Comparison of ENCODE assay signal across 8 cellular contexts in the genomic region with DNA sequence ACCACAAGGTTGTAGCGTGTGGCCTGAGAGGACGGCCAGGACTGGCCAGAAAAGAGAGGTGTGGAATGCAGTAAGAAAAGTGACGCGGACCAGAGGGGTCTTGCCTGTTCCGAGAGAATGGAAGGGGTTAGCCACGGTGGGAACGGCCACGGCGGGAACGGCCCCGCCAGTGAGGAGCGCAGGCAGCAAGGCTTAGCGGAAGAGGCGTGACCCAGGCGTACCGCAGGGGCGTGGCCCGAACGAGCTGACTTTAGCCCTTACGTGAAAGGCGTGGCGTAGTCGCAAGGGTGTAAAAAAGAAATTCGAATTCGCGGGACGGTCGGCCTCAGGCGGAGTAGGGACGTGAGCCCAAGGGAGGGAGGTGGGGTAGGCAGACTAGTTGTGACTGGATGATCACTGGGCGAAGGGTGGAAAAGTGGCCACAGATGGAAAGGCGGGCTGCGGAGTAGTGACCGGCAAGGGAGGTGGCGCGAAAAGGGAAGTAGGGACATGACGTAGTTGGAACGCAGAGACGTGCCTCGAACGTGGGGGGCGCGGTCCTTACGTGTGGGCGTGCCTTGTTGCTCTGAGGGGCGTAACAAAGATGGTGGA. TPM values are rescaled to one million over a fixed set of nuclear protein-coding genes. Genes with fewer than 3 reads are reported as not detected.
DNase-seq lines count a peak whose midpoint lies in the region; ATAC-seq and TF ChIP-seq lines count a peak whose summit lies in the region.

No MANE protein-coding gene starts in this region.

- POLR2A ChIA-PET in IMR-90 (lab: Charles Lee; ENCODE audit: unreplicated experiment), result no interaction called here
- POLR2A ChIA-PET in OCI-LY7 (lab: Charles Lee), result interaction anchor here (0.6 kb wide), 1 partner anchor 229 kb away, joined by 3 read pairs; no protein-coding TSS in a partner anchor

- TF ChIP-seq POLR2A in IMR-90 (IDR thresholded peaks at IDR 0.05; ENCODE audit: low read depth, low read length) (peak; percentile 86), esophagus muscularis mucosa (IDR thresholded peaks at IDR 0.05; ENCODE audit: low read depth) (peak; percentile 59)

- intact Hi-C loops in IMR-90 (cut with micrococcal nuclease) (loop anchor here (10.0 kb wide), 3 partner anchors 180 to 330 kb away; a partner anchor contains a TSS), OCI-LY7 (cut with micrococcal nuclease; ENCODE audit: unreplicated experiment) (loop anchor here (10.0 kb wide), 2 partner anchors 180 to 340 kb away; a partner anchor contains a TSS), esophagus muscularis mucosa (cut with DNase I) (loop anchor here (5.0 to 10.0 kb wide), 2 partner anchors 117 to 340 kb away; a partner anchor contains a TSS)

- H3K79me1 ChIP-seq in IMR-90 (ENCODE audit: low read depth in 1 of 2, low read length in 2 of 2), result peaks cover 3 to 42% of the 10 kb centered on the region in 2 experiments

- H4K20me1 ChIP-seq in IMR-90 (ENCODE audit: insufficient read depth, low read length) (peaks cover 12% of the 10 kb centered on the region; the same call in 1 of the 2 replicates), OCI-LY7 (ENCODE audit: insufficient read depth, low read length) (no peaks in the 10 kb centered on the region)

- in situ Hi-C loops in IMR-90 (cut with MboI; ENCODE audit: low sequenced_read_pairs), result no loop called here

- H3K27me3 ChIP-seq in IMR-90 (ENCODE audit: control insufficient read depth, insufficient read depth, low read length) (no peaks in the 10 kb centered on the region), esophagus muscularis mucosa (no peaks in the 10 kb centered on the region), muscle layer of colon (ENCODE audit: control insufficient read depth in 1 of 2, insufficient read depth in 2 of 2, low read length in 2 of 2) (no peaks in the 10 kb centered on the region)

- peak overlapping the region; percentile 100 for H2AFZ ChIP-seq in IMR-90 (replicated peaks; ENCODE audit: low read length, poor library complexity)
- peak overlapping the region; percentile 92 for H2AFZ ChIP-seq in OCI-LY7 (ENCODE audit: low read length)

- H3K79me2 ChIP-seq in OCI-LY7 (ENCODE audit: insufficient read depth, low read depth, low read length), result peaks cover 38% of the 10 kb centered on the region

- no peak for TF ChIP-seq RAD21 in IMR-90 (IDR thresholded peaks at IDR 0.05; ENCODE audit: low read length)

- H3K9me2 ChIP-seq in OCI-LY7 (ENCODE audit: insufficient read depth, low read length), result no peaks in the 10 kb centered on the region

- H3K4me1 ChIP-seq in IMR-90 (ENCODE audit: control insufficient read depth, insufficient read depth, low read length) (0 out of 2 replicates have a peak, but pooled peaks cover 1% of the 10 kb centered on the region), OCI-LY7 (ENCODE audit: insufficient read depth, low read length, poor library complexity, severe bottlenecking) (peaks cover 24% of the 10 kb centered on the region), esophagus muscularis mucosa (peaks cover 14 to 29% (median 17%) of the 10 kb centered on the region in 4 donors), muscle layer of colon (ENCODE audit: insufficient read depth, low read length) (peaks cover 23% of the 10 kb centered on the region)

- peak overlapping the region; percentile 98 for H3K56ac ChIP-seq in IMR-90 (ENCODE audit: extremely low read depth, insufficient read depth, low read length)

- peak overlapping the region; percentile 92 for H4K5ac ChIP-seq in IMR-90 (ENCODE audit: low read depth, low read length)

- DNase-seq in DMS153 treated with DMSO at 0.1 percent for 48 hours (lab: John Stamatoyannopoulos, UW; ENCODE audit: unreplicated experiment), result peak; percentile 42
- peak; percentile 93 for DNase-seq in IMR-90
- DNase-seq in OCI-LY7 (ENCODE audit: low spot score), result peak; percentile 91
- DNase-seq in activated T-cell treated with anti-CD3 and anti-CD28 coated beads for 48 hours (ENCODE audit: low read depth), result peak; percentile 73
- peak; percentile 96 for DNase-seq in esophagus muscularis mucosa (ENCODE audit: extremely low spot score)
- DNase-seq in stimulated activated CD8-positive, alpha-beta memory T cell treated with anti-CD3 and anti-CD28 coated beads, Interleukin-7, amount 100 ng/mL, for 1 hour (ENCODE audit: low read depth in 2 of 2), result peak; percentile 64 to 78

- H2BK120ac ChIP-seq in IMR-90 (ENCODE audit: low read depth, low read length), result peak overlapping the region; percentile 99

- peak overlapping the region; percentile 62; the same call in 2 of the 3 replicates for H2BK15ac ChIP-seq in IMR-90 (ENCODE audit: low read depth, low read length)

- 0 out of 2 replicates have a peak overlapping the region, but pooled peaks have one; percentile 9 for H2BK20ac ChIP-seq in IMR-90 (ENCODE audit: low read depth, low read length)

- H4K8ac ChIP-seq in IMR-90 (ENCODE audit: low read depth in 2 of 2, low read length in 2 of 2), result peak overlapping the region; percentile 74 to 99

- CTCF ChIA-PET in IMR-90 (lab: Yijun Ruan, JAX), result no interaction called here
- CTCF ChIA-PET in OCI-LY7 (lab: Charles Lee; ENCODE audit: unreplicated experiment), result no interaction called here

- ATAC-seq in GM21576 (IDR thresholded peaks at IDR 0.05; ENCODE audit: unreplicated experiment), result peak; percentile 81
- peak; percentile 93 for ATAC-seq in IMR-90 (ENCODE audit: low read depth)

- H3K4me3 ChIP-seq in IMR-90 (ENCODE audit: insufficient read depth, low read depth, low read length) (peak overlapping the region; percentile 74), OCI-LY7 (ENCODE audit: low read depth, low read length, poor library complexity, severe bottlenecking) (peak overlapping the region; percentile 96), esophagus muscularis mucosa (peak overlapping the region; percentile 60 to 88 (median 79)), muscle layer of colon (ENCODE audit: low read depth in 1 of 2, low read length in 2 of 2) (peak overlapping the region; percentile 91 to 95)

- dilution Hi-C loops in IMR-90 (cut with HindIII; ENCODE audit: low sequenced_read_pairs, unreplicated experiment), result no loop called here

- TF ChIP-seq CTCF in IMR-90 (conservative IDR thresholded peaks at IDR 0.05; ENCODE audit: low read depth, low read length) (no peak), OCI-LY7 (conservative IDR thresholded peaks at IDR 0.05; ENCODE audit: low read length) (no peak), esophagus muscularis mucosa (IDR thresholded peaks at IDR 0.05) (no peak)

- peak overlapping the region; percentile 68 for H3K4me2 ChIP-seq in IMR-90 (ENCODE audit: low read depth, low read length)
- peak overlapping the region; percentile 95 for H3K4me2 ChIP-seq in OCI-LY7 (ENCODE audit: low read length)

- H4K91ac ChIP-seq in IMR-90 (ENCODE audit: insufficient read depth, low read depth, low read length), result peak overlapping the region; percentile 99

- H3K9ac ChIP-seq in IMR-90 (ENCODE audit: low read depth, low read length) (peak overlapping the region; percentile 96), muscle layer of colon (ENCODE audit: low read length) (peak overlapping the region; percentile 79)

- H3K9me1 ChIP-seq in IMR-90 (ENCODE audit: insufficient read depth, low read length), result peaks cover 7% of the 10 kb centered on the region

- BruUV-seq in IMR-90 (replicated peaks; lab: Mats Ljungman, UMichigan) (no TSS peak), OCI-LY7 (replicated peaks; lab: Mats Ljungman, UMichigan) (TSS peak; percentile 92)

- H3K4ac ChIP-seq in IMR-90 (ENCODE audit: low read depth, low read length), result peak overlapping the region; percentile 99

- H2BK5ac ChIP-seq in IMR-90 (ENCODE audit: low read depth, low read length, poor library complexity, severe bottlenecking), result peak overlapping the region; percentile 99

- peak overlapping the region; percentile 92 for H3K18ac ChIP-seq in IMR-90 (ENCODE audit: low read depth, low read length)

- peak overlapping the region; percentile 87 for H3K23ac ChIP-seq in IMR-90 (ENCODE audit: low read depth, low read length)

- peaks cover 4% of the 10 kb centered on the region; the same call in 1 of the 2 replicates for H3K36me3 ChIP-seq in IMR-90 (ENCODE audit: control insufficient read depth, insufficient read depth, low read length)
- H3K36me3 ChIP-seq in OCI-LY7 (ENCODE audit: insufficient read depth, low read length), result peaks cover 14% of the 10 kb centered on the region
- no peaks in the 10 kb centered on the region for H3K36me3 ChIP-seq in esophagus muscularis mucosa
- peaks cover 6% of the 10 kb centered on the region for H3K36me3 ChIP-seq in muscle layer of colon (ENCODE audit: insufficient read depth, low read length)

- H2AK5ac ChIP-seq in IMR-90 (ENCODE audit: low read depth, low read length), result peak overlapping the region; percentile 71

- H3K27ac ChIP-seq in IMR-90 (ENCODE audit: insufficient read depth, low read length) (peak overlapping the region; percentile 95), OCI-LY7 (ENCODE audit: low read depth, low read length, poor library complexity, severe bottlenecking) (peak overlapping the region; percentile 86), esophagus muscularis mucosa (replicated peaks in 1 of 4) (peak overlapping the region; percentile 92 to 99 (median 94)), muscle layer of colon (ENCODE audit: low read depth, low read length) (peak overlapping the region; percentile 99)

- H3K14ac ChIP-seq in IMR-90 (replicated peaks; ENCODE audit: low read depth, low read length), result peak overlapping the region; percentile 99

- no peak for TF ChIP-seq EP300 in esophagus muscularis mucosa (IDR thresholded peaks at IDR 0.05)

- peak overlapping the region; percentile 95 for H2AK9ac ChIP-seq in IMR-90 (replicated peaks; ENCODE audit: low read depth, low read length, poor library complexity)

- 2% methylated on average over 30 of the region's 46 CpGs; no CpG with 5 or more reads in 1 of the 2 experiments for WGBS in IMR-90 (ENCODE audit: extremely low coverage in 2 of 2, insufficient read length in 1 of 2), 2 experiments
- under 1% methylated on average over 43 of the region's 46 CpGs for WGBS in esophagus muscularis mucosa

- no peaks in the 10 kb centered on the region for H3K9me3 ChIP-seq in IMR-90 (ENCODE audit: control insufficient read depth, insufficient read depth, low read length)
- no peaks in the 10 kb centered on the region for H3K9me3 ChIP-seq in OCI-LY7 (ENCODE audit: low read length)
- no peaks in the 10 kb centered on the region for H3K9me3 ChIP-seq in esophagus muscularis mucosa
- H3K9me3 ChIP-seq in muscle layer of colon (ENCODE audit: low read length), result no peaks in the 10 kb centered on the region

RNA-seq across cellular contexts. Expression of a gene that starts 10.4 kb away (rescaled TPM):
- total RNA-seq in IMR-90 (2012; rRNA removed) (under 0.01 TPM in 2 replicates), OCI-LY7 (2022) (0.46 TPM in 1 of 2 replicates, not detected in the other), esophagus muscularis mucosa (under 1 TPM in 3 of 4 donors, not detected in 1; 0.23 to 0.42 (median 0.33) TPM)
- 0.16 and 0.17 TPM in 2 replicates for polyA plus RNA-seq in IMR-90 (2012; rRNA removed)
- 0.04 TPM in 1 of 2 replicates, not detected in the other for polyA plus RNA-seq in IMR-90 (2012; cell fraction: cytosol; rRNA removed)
- polyA plus RNA-seq in IMR-90 (2012; cell fraction: nucleus; rRNA removed; ENCODE audit: low replicate concordance), result 0.03 and 0.68 TPM in 2 replicates
- total RNA-seq in OCI-LY7 (2014; rRNA removed; shearing (Covaris generic)), result 0.28 TPM in 1 of 2 replicates, not detected in the other

Comparison
In these comparisons a context has a peak if more than half of its experiments do, and no peak if none do; other contexts are left out.
1. Peak in every context shown above with its lines: DNase-seq, ATAC-seq, H3K4me3 ChIP-seq and H3K27ac ChIP-seq.
2. DNase-seq: peak in every context shown above with its lines; median percentile 96 in esophagus muscularis mucosa; 93 in IMR-90; 91 in OCI-LY7; 73 in activated T-cell treated with anti-CD3 and anti-CD28 coated beads for 48 hours; 71 in stimulated activated CD8-positive, alpha-beta memory T cell treated with anti-CD3 and anti-CD28 coated beads, Interleukin-7, amount 100 ng/mL, for 1 hour; 42 in DMS153 treated with DMSO at 0.1 percent for 48 hours.